1 cellular context compared by ENCODE assay signal in the genomic region with DNA sequence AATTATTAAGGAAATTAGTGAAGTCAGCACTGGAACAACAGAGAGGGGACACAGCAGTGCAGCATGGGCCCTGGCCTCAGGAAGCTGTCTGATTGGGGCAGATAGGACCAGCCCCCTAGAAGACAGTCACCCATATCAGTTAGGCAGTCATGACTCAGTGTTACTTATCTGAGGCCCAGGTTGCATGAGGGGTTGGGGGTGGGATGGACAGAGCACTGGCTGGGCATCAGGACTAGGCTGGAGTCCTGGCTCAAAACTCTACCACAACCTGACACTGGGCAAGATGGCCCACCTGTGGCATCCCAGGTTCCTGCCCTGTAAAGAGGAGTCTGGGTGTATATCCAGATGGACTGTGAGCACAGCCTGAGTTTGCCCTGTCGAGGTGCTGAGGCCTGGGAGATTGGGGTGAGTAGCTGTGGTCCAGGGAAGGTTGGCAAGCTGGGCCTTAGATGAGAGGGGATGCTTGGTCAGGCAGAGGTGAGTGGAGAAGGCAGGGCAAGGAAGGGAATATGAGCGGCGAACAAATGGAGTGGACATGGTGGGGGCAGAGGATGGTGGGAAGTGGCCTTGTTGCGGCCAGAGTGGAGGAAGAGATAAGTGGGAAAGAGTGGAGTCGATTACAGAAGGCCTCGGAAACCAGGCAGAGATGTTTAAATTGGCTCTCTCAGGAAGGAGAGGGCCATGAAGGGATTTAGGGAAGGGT.
TF ChIP-seq lines count a peak whose summit lies in the region.

No MANE protein-coding gene starts in this region.

TF ChIP-seq in K562, 482 proteins besides CTCF, POLR2A, EP300 and RAD21 (continued from another document and continues in another):
- TF ChIP-seq, protein P1, sequence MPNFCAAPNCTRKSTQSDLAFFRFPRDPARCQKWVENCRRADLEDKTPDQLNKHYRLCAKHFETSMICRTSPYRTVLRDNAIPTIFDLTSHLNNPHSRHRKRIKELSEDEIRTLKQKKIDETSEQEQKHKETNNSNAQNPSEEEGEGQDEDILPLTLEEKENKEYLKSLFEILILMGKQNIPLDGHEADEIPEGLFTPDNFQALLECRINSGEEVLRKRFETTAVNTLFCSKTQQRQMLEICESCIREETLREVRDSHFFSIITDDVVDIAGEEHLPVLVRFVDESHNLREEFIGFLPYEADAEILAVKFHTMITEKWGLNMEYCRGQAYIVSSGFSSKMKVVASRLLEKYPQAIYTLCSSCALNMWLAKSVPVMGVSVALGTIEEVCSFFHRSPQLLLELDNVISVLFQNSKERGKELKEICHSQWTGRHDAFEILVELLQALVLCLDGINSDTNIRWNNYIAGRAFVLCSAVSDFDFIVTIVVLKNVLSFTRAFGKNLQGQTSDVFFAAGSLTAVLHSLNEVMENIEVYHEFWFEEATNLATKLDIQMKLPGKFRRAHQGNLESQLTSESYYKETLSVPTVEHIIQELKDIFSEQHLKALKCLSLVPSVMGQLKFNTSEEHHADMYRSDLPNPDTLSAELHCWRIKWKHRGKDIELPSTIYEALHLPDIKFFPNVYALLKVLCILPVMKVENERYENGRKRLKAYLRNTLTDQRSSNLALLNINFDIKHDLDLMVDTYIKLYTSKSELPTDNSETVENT (CRISPR knock-in tag; IDR thresholded peaks at IDR 0.05) = peak; percentile 40; the same call in 1 of the 2 replicates
- peak; percentile 76 for TF ChIP-seq FOXM1 (IDR thresholded peaks at IDR 0.05; ENCODE audit: low read depth)
- no peak for TF ChIP-seq FOXM1 (CRISPR knock-in tag; IDR thresholded peaks at IDR 0.05; ENCODE audit: low read depth)
- TF ChIP-seq NFE2 (IDR thresholded peaks at IDR 0.05; ENCODE audit: low read depth) = peak; percentile 98
- TF ChIP-seq KLF10 (CRISPR knock-in tag; IDR thresholded peaks at IDR 0.05) = no peak
- TF ChIP-seq, protein P2, sequence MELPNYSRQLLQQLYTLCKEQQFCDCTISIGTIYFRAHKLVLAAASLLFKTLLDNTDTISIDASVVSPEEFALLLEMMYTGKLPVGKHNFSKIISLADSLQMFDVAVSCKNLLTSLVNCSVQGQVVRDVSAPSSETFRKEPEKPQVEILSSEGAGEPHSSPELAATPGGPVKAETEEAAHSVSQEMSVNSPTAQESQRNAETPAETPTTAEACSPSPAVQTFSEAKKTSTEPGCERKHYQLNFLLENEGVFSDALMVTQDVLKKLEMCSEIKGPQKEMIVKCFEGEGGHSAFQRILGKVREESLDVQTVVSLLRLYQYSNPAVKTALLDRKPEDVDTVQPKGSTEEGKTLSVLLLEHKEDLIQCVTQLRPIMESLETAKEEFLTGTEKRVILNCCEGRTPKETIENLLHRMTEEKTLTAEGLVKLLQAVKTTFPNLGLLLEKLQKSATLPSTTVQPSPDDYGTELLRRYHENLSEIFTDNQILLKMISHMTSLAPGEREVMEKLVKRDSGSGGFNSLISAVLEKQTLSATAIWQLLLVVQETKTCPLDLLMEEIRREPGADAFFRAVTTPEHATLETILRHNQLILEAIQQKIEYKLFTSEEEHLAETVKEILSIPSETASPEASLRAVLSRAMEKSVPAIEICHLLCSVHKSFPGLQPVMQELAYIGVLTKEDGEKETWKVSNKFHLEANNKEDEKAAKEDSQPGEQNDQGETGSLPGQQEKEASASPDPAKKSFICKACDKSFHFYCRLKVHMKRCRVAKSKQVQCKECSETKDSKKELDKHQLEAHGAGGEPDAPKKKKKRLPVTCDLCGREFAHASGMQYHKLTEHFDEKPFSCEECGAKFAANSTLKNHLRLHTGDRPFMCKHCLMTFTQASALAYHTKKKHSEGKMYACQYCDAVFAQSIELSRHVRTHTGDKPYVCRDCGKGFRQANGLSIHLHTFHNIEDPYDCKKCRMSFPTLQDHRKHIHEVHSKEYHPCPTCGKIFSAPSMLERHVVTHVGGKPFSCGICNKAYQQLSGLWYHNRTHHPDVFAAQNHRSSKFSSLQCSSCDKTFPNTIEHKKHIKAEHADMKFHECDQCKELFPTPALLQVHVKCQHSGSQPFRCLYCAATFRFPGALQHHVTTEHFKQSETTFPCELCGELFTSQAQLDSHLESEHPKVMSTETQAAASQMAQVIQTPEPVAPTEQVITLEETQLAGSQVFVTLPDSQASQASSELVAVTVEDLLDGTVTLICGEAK (IDR thresholded peaks at IDR 0.05) = peak; percentile 46
- TF ChIP-seq, protein P2 (CRISPR knock-in tag; IDR thresholded peaks at IDR 0.05) = no peak
- peak; percentile 70; the same call in 1 of the 2 replicates for TF ChIP-seq TSC22D4 (tag; IDR thresholded peaks at IDR 0.05)
- peak; percentile 45; the same call in 1 of the 2 replicates for TF ChIP-seq NR2C2 (CRISPR knock-in tag; IDR thresholded peaks at IDR 0.05)
- TF ChIP-seq NR2C2 (tag; IDR thresholded peaks at IDR 0.05) = peak; percentile 11; the same call in 1 of the 2 replicates
- peak; percentile 98 for TF ChIP-seq SMARCE1 (IDR thresholded peaks at IDR 0.05)
- peak; percentile 76; the same call in 1 of the 2 replicates for TF ChIP-seq MAFF (IDR thresholded peaks at IDR 0.05; ENCODE audit: low read length)
- no peak for TF ChIP-seq NR2C1 (IDR thresholded peaks at IDR 0.05)
- TF ChIP-seq NR2C1 (tag; IDR thresholded peaks at IDR 0.05) = 0 out of 2 replicates have a peak, but pooled peaks have one; percentile 55
- peak; percentile 71; the same call in 1 of the 2 replicates for TF ChIP-seq SPI1 (IDR thresholded peaks at IDR 0.05; ENCODE audit: borderline replicate concordance, low read depth, low read length)
- TF ChIP-seq HDAC2 (IDR thresholded peaks at IDR 0.05) = peak; percentile 87
- TF ChIP-seq, protein P3, sequence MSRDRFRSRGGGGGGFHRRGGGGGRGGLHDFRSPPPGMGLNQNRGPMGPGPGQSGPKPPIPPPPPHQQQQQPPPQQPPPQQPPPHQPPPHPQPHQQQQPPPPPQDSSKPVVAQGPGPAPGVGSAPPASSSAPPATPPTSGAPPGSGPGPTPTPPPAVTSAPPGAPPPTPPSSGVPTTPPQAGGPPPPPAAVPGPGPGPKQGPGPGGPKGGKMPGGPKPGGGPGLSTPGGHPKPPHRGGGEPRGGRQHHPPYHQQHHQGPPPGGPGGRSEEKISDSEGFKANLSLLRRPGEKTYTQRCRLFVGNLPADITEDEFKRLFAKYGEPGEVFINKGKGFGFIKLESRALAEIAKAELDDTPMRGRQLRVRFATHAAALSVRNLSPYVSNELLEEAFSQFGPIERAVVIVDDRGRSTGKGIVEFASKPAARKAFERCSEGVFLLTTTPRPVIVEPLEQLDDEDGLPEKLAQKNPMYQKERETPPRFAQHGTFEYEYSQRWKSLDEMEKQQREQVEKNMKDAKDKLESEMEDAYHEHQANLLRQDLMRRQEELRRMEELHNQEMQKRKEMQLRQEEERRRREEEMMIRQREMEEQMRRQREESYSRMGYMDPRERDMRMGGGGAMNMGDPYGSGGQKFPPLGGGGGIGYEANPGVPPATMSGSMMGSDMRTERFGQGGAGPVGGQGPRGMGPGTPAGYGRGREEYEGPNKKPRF (IDR thresholded peaks at IDR 0.05; ENCODE audit: low read depth, low read length) = no peak
- TF ChIP-seq, protein P4, sequence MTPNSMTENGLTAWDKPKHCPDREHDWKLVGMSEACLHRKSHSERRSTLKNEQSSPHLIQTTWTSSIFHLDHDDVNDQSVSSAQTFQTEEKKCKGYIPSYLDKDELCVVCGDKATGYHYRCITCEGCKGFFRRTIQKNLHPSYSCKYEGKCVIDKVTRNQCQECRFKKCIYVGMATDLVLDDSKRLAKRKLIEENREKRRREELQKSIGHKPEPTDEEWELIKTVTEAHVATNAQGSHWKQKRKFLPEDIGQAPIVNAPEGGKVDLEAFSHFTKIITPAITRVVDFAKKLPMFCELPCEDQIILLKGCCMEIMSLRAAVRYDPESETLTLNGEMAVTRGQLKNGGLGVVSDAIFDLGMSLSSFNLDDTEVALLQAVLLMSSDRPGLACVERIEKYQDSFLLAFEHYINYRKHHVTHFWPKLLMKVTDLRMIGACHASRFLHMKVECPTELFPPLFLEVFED (CRISPR knock-in tag; conservative IDR thresholded peaks at IDR 0.05) = peak; percentile 97
- peak; percentile 59; the same call in 1 of the 2 replicates for TF ChIP-seq CHCHD3 (CRISPR knock-in tag; IDR thresholded peaks at IDR 0.05)
- 0 out of 2 replicates have a peak, but pooled peaks have one; percentile 13 for TF ChIP-seq KHSRP (IDR thresholded peaks at IDR 0.05)
- TF ChIP-seq, protein P5, sequence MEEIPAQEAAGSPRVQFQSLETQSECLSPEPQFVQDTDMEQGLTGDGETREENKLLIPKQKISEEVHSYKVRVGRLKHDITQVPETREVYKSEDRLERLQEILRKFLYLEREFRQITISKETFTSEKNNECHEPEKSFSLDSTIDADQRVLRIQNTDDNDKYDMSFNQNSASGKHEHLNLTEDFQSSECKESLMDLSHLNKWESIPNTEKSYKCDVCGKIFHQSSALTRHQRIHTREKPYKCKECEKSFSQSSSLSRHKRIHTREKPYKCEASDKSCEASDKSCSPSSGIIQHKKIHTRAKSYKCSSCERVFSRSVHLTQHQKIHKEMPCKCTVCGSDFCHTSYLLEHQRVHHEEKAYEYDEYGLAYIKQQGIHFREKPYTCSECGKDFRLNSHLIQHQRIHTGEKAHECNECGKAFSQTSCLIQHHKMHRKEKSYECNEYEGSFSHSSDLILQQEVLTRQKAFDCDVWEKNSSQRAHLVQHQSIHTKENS (CRISPR knock-in tag; IDR thresholded peaks at IDR 0.05) = no peak
- TF ChIP-seq ETV1 (tag; conservative IDR thresholded peaks at IDR 0.05; ENCODE audit: low read depth) = 0 out of 2 replicates have a peak, but pooled peaks have one; percentile 8
- no peak for TF ChIP-seq ZFP36 (IDR thresholded peaks at IDR 0.05; ENCODE audit: low read depth, low read length, partially characterized antibody)
- TF ChIP-seq RBFOX2 (IDR thresholded peaks at IDR 0.05; ENCODE audit: low read depth, low read length) = peak; percentile 91
- TF ChIP-seq, protein P6, sequence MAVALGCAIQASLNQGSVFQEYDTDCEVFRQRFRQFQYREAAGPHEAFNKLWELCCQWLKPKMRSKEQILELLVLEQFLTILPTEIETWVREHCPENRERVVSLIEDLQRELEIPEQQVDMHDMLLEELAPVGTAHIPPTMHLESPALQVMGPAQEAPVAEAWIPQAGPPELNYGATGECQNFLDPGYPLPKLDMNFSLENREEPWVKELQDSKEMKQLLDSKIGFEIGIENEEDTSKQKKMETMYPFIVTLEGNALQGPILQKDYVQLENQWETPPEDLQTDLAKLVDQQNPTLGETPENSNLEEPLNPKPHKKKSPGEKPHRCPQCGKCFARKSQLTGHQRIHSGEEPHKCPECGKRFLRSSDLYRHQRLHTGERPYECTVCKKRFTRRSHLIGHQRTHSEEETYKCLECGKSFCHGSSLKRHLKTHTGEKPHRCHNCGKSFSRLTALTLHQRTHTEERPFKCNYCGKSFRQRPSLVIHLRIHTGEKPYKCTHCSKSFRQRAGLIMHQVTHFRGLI (CRISPR knock-in tag; IDR thresholded peaks at IDR 0.05) = 0 out of 2 replicates have a peak, but pooled peaks have one; percentile 1
- TF ChIP-seq ATF1 (CRISPR knock-in tag; IDR thresholded peaks at IDR 0.05) = no peak
- TF ChIP-seq ATF1 (tag; IDR thresholded peaks at IDR 0.05) = peak; percentile 84
- TF ChIP-seq ZNF324 (CRISPR knock-in tag; IDR thresholded peaks at IDR 0.05) = peak; percentile 63; the same call in 1 of the 2 replicates
- TF ChIP-seq TCFL5 (CRISPR knock-in tag; conservative IDR thresholded peaks at IDR 0.05) = peak; percentile 44; the same call in 1 of the 2 replicates
- TF ChIP-seq TAF15 (IDR thresholded peaks at IDR 0.05; ENCODE audit: low read depth, low read length) = no peak
- peak; percentile 99 for TF ChIP-seq JUND (IDR thresholded peaks at IDR 0.05; ENCODE audit: borderline replicate concordance, low read depth, low read length)
- TF ChIP-seq JUND (tag; IDR thresholded peaks at IDR 0.05; ENCODE audit: borderline replicate concordance, low read depth, low read length) = peak; percentile 96; the same call in 2 of the 3 replicates
- peak; percentile 90; the same call in 1 of the 2 replicates for TF ChIP-seq LEF1 (IDR thresholded peaks at IDR 0.05)
- TF ChIP-seq KAT8 (IDR thresholded peaks at IDR 0.05; ENCODE audit: low read depth) = 0 out of 2 replicates have a peak, but pooled peaks have one; percentile 36
- TF ChIP-seq TAF7 (tag; IDR thresholded peaks at IDR 0.05) = peak; percentile 86; the same call in 1 of the 2 replicates
- TF ChIP-seq, protein P7, sequence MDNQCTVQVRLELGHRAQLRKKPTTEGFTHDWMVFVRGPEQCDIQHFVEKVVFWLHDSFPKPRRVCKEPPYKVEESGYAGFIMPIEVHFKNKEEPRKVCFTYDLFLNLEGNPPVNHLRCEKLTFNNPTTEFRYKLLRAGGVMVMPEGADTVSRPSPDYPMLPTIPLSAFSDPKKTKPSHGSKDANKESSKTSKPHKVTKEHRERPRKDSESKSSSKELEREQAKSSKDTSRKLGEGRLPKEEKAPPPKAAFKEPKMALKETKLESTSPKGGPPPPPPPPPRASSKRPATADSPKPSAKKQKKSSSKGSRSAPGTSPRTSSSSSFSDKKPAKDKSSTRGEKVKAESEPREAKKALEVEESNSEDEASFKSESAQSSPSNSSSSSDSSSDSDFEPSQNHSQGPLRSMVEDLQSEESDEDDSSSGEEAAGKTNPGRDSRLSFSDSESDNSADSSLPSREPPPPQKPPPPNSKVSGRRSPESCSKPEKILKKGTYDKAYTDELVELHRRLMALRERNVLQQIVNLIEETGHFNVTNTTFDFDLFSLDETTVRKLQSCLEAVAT (IDR thresholded peaks at IDR 0.05) = peak; percentile 97
- TF ChIP-seq CCNT2 (IDR thresholded peaks at IDR 0.05; ENCODE audit: borderline replicate concordance, extremely low read depth, insufficient read length, low read depth, low read length) = peak; percentile 91
